ENCODE assay signal across 8 cellular contexts in genomic region chr15:77418341-77419049, GRCh38. TPM values are rescaled to one million over a fixed set of nuclear protein-coding genes. Genes with fewer than 3 reads are reported as not detected.
DNase-seq lines count a peak whose midpoint lies in the region; ATAC-seq lines count a peak whose summit lies in the region.

No MANE protein-coding gene starts in this region.

- H3K27me3 Mint-ChIP-seq in activated CD4-positive, alpha-beta memory T cell treated with anti-CD3 and anti-CD28 coated beads, Interleukin-2, amount 10 ng/mL, durations not matched to agents 7 days and 5 days = peaks cover 12% of the 10 kb centered on the region
- no peaks in the 10 kb centered on the region for H3K27me3 Mint-ChIP-seq in stimulated activated memory B cell treated with anti-CD40 and anti-IgM and Interleukin-4, amounts not matched to agents 10 μg/mL and 1 μg/mL and 100 μg/mL, for 72 hours

- peak overlapping the region; percentile 79 for H3K27ac Mint-ChIP-seq in activated CD4-positive, alpha-beta memory T cell treated with anti-CD3 and anti-CD28 coated beads, Interleukin-2, amount 10 ng/mL, durations not matched to agents 7 days and 5 days
- peak overlapping the region; percentile 99 for H3K27ac Mint-ChIP-seq in stimulated activated memory B cell treated with anti-CD40 and anti-IgM and Interleukin-4, amounts not matched to agents 10 μg/mL and 1 μg/mL and 100 μg/mL, for 72 hours

- POLR2A ChIA-PET in activated CD4-positive, alpha-beta memory T cell treated with anti-CD3 and anti-CD28 coated beads, Interleukin-2, amount 10 ng/mL, durations not matched to agents 7 days and 5 days (lab: Charles Lee) = interaction anchor here (1.0 to 1.7 kb wide), 4 partner anchors 9 to 1122 kb away, joined by 3 to 22 read pairs (median 4); partner anchors contain the start of genes PSMA4 and PSTPIP1

- H3K9ac ChIP-seq in iPS-15b (ENCODE audit: low read depth, low read length) = no peak overlapping the region

- no peaks in the 10 kb centered on the region for H3K36me3 ChIP-seq in iPS-15b (ENCODE audit: control insufficient read depth, insufficient read depth, low read length)

- H3K4me1 ChIP-seq in iPS-15b (ENCODE audit: control insufficient read depth, insufficient read depth, low read length) = peaks cover 25% of the 10 kb centered on the region

- CTCF ChIA-PET in activated CD4-positive, alpha-beta memory T cell treated with anti-CD3 and anti-CD28 coated beads, Interleukin-2, amount 10 ng/mL, durations not matched to agents 7 days and 5 days (lab: Charles Lee) = interaction anchor here (0.8 to 1.1 kb wide), 3 partner anchors 9 to 35 kb away, joined by 3 to 5 read pairs (median 3); no protein-coding TSS in a partner anchor

- no peaks in the 10 kb centered on the region for H3K9me3 ChIP-seq in iPS-15b (ENCODE audit: control insufficient read depth, insufficient read depth, low read length)

- ATAC-seq in stimulated activated memory B cell treated with anti-CD40 and anti-IgM and Interleukin-4, amounts not matched to agents 10 μg/mL and 1 μg/mL and 100 μg/mL, for 72 hours = no peak
- no peak for ATAC-seq in GM18519 (IDR thresholded peaks at IDR 0.05; ENCODE audit: low FRiP score, unreplicated experiment)

- peak; percentile 57 for DNase-seq in HCEC 1CT
- DNase-seq in activated CD4-positive, alpha-beta memory T cell treated with anti-CD3 and anti-CD28 coated beads, Interleukin-2, amount 10 ng/mL, durations not matched to agents 7 days and 5 days = no peak
- no peak for DNase-seq in GF-D8 (lab: John Stamatoyannopoulos, UW)
- DNase-seq in NCI-H510A treated with DMSO at 0.1 percent for 48 hours (lab: John Stamatoyannopoulos, UW) = no peak
- DNase-seq in CD1c-positive myeloid dendritic cell (ENCODE audit: extremely low spot score) = no peak

- H3K36me3 Mint-ChIP-seq in activated CD4-positive, alpha-beta memory T cell treated with anti-CD3 and anti-CD28 coated beads, Interleukin-2, amount 10 ng/mL, durations not matched to agents 7 days and 5 days (ENCODE audit: low read depth) = peaks cover 5% of the 10 kb centered on the region
- peaks cover under 1% of the 10 kb centered on the region for H3K36me3 Mint-ChIP-seq in stimulated activated memory B cell treated with anti-CD40 and anti-IgM and Interleukin-4, amounts not matched to agents 10 μg/mL and 1 μg/mL and 100 μg/mL, for 72 hours

- H3K27me3 ChIP-seq in iPS-15b (ENCODE audit: control insufficient read depth, insufficient read depth, low read length) = peaks cover 9% of the 10 kb centered on the region

- peaks cover 26% of the 10 kb centered on the region for H3K4me1 Mint-ChIP-seq in activated CD4-positive, alpha-beta memory T cell treated with anti-CD3 and anti-CD28 coated beads, Interleukin-2, amount 10 ng/mL, durations not matched to agents 7 days and 5 days
- peaks cover 26% of the 10 kb centered on the region for H3K4me1 Mint-ChIP-seq in stimulated activated memory B cell treated with anti-CD40 and anti-IgM and Interleukin-4, amounts not matched to agents 10 μg/mL and 1 μg/mL and 100 μg/mL, for 72 hours

- peak overlapping the region; percentile 68 for H3K4me3 ChIP-seq in iPS-15b (ENCODE audit: low read depth, low read length)

- H3K4me3 Mint-ChIP-seq in activated CD4-positive, alpha-beta memory T cell treated with anti-CD3 and anti-CD28 coated beads, Interleukin-2, amount 10 ng/mL, durations not matched to agents 7 days and 5 days = peak overlapping the region; percentile 92
- peak overlapping the region; percentile 99 for H3K4me3 Mint-ChIP-seq in stimulated activated memory B cell treated with anti-CD40 and anti-IgM and Interleukin-4, amounts not matched to agents 10 μg/mL and 1 μg/mL and 100 μg/mL, for 72 hours

- H3K9me3 Mint-ChIP-seq in activated CD4-positive, alpha-beta memory T cell treated with anti-CD3 and anti-CD28 coated beads, Interleukin-2, amount 10 ng/mL, durations not matched to agents 7 days and 5 days = no peaks in the 10 kb centered on the region
- H3K9me3 Mint-ChIP-seq in stimulated activated memory B cell treated with anti-CD40 and anti-IgM and Interleukin-4, amounts not matched to agents 10 μg/mL and 1 μg/mL and 100 μg/mL, for 72 hours = no peaks in the 10 kb centered on the region

RNA-seq across cellular contexts. Expression of gene PEAK1, which starts 1.4 kb away (rescaled TPM):
- 10 to 100 TPM; 20.8 to 23.6 TPM for total RNA-seq in activated CD4-positive, alpha-beta memory T cell treated with anti-CD3 and anti-CD28 coated beads, Interleukin-2, amount 10 ng/mL, durations not matched to agents 7 days and 5 days

RNA-seq across cellular contexts. Expression of gene HMG20A, which starts 2.2 kb away (rescaled TPM):
- 10 to 100 TPM; 44.0 to 45.1 TPM for total RNA-seq in activated CD4-positive, alpha-beta memory T cell treated with anti-CD3 and anti-CD28 coated beads, Interleukin-2, amount 10 ng/mL, durations not matched to agents 7 days and 5 days
